Comparison of ENCODE assay signal across 8 cellular contexts in the genomic region with DNA sequence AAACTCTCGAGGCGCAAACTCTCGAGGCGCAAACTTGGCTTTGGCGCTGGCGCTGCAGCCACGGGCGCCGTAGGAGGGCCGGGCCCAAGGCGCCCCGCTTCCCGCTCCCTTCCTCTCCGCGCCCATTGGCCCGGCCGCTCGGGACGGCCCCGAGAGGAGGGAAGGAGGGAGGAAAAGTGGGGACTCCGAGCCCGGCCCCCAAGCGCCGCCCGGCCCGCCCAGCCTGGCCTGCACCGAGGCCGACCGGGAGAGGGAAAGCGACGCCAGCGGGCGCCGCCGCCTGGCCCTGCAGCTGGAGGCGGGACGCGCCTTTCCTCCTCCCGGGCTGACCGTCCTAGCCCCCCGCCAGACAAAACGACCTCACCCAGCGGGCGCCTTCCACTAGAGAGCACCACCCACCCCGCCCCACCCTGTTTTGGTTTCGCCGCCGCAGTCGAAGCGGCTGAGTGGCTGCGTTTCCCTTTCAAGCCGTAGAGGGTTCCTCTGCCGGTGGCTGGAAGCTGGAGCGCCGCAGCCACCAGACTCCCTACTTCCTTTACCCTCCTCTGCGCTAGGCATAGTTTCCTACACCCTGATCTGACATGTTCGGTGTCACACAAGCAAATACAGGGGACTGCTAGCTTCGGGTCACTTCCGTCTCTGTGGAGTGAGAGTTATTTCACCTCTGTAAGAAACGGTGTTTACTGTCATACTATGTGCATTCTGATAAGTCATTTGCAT. TPM values are rescaled to one million over a fixed set of nuclear protein-coding genes. Genes with fewer than 3 reads are reported as not detected.
DNase-seq lines count a peak whose midpoint lies in the region; ATAC-seq and TF ChIP-seq lines count a peak whose summit lies in the region.

A gene with protein sequence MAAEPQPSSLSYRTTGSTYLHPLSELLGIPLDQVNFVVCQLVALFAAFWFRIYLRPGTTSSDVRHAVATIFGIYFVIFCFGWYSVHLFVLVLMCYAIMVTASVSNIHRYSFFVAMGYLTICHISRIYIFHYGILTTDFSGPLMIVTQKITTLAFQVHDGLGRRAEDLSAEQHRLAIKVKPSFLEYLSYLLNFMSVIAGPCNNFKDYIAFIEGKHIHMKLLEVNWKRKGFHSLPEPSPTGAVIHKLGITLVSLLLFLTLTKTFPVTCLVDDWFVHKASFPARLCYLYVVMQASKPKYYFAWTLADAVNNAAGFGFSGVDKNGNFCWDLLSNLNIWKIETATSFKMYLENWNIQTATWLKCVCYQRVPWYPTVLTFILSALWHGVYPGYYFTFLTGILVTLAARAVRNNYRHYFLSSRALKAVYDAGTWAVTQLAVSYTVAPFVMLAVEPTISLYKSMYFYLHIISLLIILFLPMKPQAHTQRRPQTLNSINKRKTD (minus strand): TSS at position 78 of the 720 bp plus-strand sequence. CDS start 235 bp downstream, outside the sequence.

- no peak within 1 kb of the TSS for H2AK5ac ChIP-seq in IMR-90 (ENCODE audit: low read depth, low read length)

- H3K27me3 Mint-ChIP-seq in activated T-helper 17 cell treated with anti-CD3 and anti-CD28 coated beads, Interleukin-2, amount 50 U/mL, for 72 hours, result no peaks in the 10 kb centered on the region
- peaks cover 38% of the 10 kb centered on the region for H3K27me3 Mint-ChIP-seq in nephron progenitor cell (ENCODE audit: low read depth, poor library complexity)

- no peaks in the 10 kb centered on the region for H4K20me1 ChIP-seq in IMR-90 (ENCODE audit: insufficient read depth, low read length)

- H3K14ac ChIP-seq in IMR-90 (replicated peaks; ENCODE audit: low read depth, low read length), result peak within 1 kb of the TSS; percentile 94

- H3K9me3 ChIP-seq in IMR-90 (ENCODE audit: control insufficient read depth, insufficient read depth, low read length), result no peaks in the 10 kb centered on the region
- H3K9me3 ChIP-seq in stomach, result no peaks in the 10 kb centered on the region

- TF ChIP-seq RAD21 in IMR-90 (IDR thresholded peaks at IDR 0.05; ENCODE audit: low read length), result no peak

- TF ChIP-seq CTCF in IMR-90 (conservative IDR thresholded peaks at IDR 0.05; ENCODE audit: low read depth, low read length), result no peak; the same call in 1 of the 2 replicates
- no peak for TF ChIP-seq CTCF in fibroblast of pulmonary artery (IDR thresholded peaks at IDR 0.05; ENCODE audit: low read length, missing control alignments)
- no peak for TF ChIP-seq CTCF in nephron progenitor cell (IDR thresholded peaks at IDR 0.05)
- TF ChIP-seq CTCF in stomach (IDR thresholded peaks at IDR 0.05), result peak in 1 of 7 experiments; percentile 26

- peak within 1 kb of the TSS; percentile 81 for H3K9ac ChIP-seq in IMR-90 (ENCODE audit: low read depth, low read length)

- dilution Hi-C loops in IMR-90 (cut with HindIII; ENCODE audit: low sequenced_read_pairs, unreplicated experiment), result no loop called here

- H3K4me3 ChIP-seq in IMR-90 (ENCODE audit: insufficient read depth, low read depth, low read length) (peak within 1 kb of the TSS; percentile 93), fibroblast of pulmonary artery (replicated peaks; ENCODE audit: low read depth, low read length) (peak within 1 kb of the TSS; percentile 78), stomach (peak within 1 kb of the TSS; percentile 63 to 88 (median 84))

- peak within 1 kb of the TSS; percentile 98 for H3K4me3 Mint-ChIP-seq in activated T-helper 17 cell treated with anti-CD3 and anti-CD28 coated beads, Interleukin-2, amount 50 U/mL, for 72 hours
- H3K4me3 Mint-ChIP-seq in nephron progenitor cell, result peak within 1 kb of the TSS; percentile 93

- H3K36me3 ChIP-seq in IMR-90 (ENCODE audit: control insufficient read depth, insufficient read depth, low read length), result no peaks in the 10 kb centered on the region
- H3K36me3 ChIP-seq in stomach, result no peaks in the 10 kb centered on the region

- H2BK15ac ChIP-seq in IMR-90 (ENCODE audit: low read depth, low read length), result peak within 1 kb of the TSS; percentile 64; the same call in 1 of the 3 replicates

- TF ChIP-seq EP300 in stomach (IDR thresholded peaks at IDR 0.05), result no peak

- POLR2A ChIA-PET in IMR-90 (lab: Charles Lee; ENCODE audit: unreplicated experiment), result no interaction called here

- peaks cover 7 to 19% of the 10 kb centered on the region in 2 experiments; a peak in 3 of 4 replicates for H3K79me1 ChIP-seq in IMR-90 (ENCODE audit: low read depth in 1 of 2, low read length in 2 of 2)

- ATAC-seq in GM21576 (IDR thresholded peaks at IDR 0.05; ENCODE audit: unreplicated experiment) (peak; percentile 76), IMR-90 (ENCODE audit: low read depth) (peak; percentile 99)
- peak; percentile 85 for ATAC-seq in activated T-helper 17 cell treated with anti-CD3 and anti-CD28 coated beads, Interleukin-2, amount 50 U/mL, for 72 hours (replicated peaks)

- 0 out of 2 replicates have a peak within 1 kb of the TSS, but pooled peaks have one; percentile 20 for H2BK20ac ChIP-seq in IMR-90 (ENCODE audit: low read depth, low read length)

- no peaks in the 10 kb centered on the region for H3K9me3 Mint-ChIP-seq in activated T-helper 17 cell treated with anti-CD3 and anti-CD28 coated beads, Interleukin-2, amount 50 U/mL, for 72 hours
- H3K9me3 Mint-ChIP-seq in nephron progenitor cell, result no peaks in the 10 kb centered on the region

- H3K27me3 ChIP-seq in IMR-90 (ENCODE audit: control insufficient read depth, insufficient read depth, low read length), result no peaks in the 10 kb centered on the region
- no peaks in the 10 kb centered on the region for H3K27me3 ChIP-seq in stomach

- peak within 1 kb of the TSS; percentile 88 for H3K23ac ChIP-seq in IMR-90 (ENCODE audit: low read depth, low read length)

- intact Hi-C loops in IMR-90 (cut with micrococcal nuclease) (loop anchor here (1.0 to 2.0 kb wide), 3 partner anchors 86 to 316 kb away; a partner anchor contains a TSS), stomach (cut with DNase I; ENCODE audit: low total_unique reads) (no loop called here)

- peak within 1 kb of the TSS; percentile 95 for H3K4ac ChIP-seq in IMR-90 (ENCODE audit: low read depth, low read length)

- TF ChIP-seq POLR2A in IMR-90 (IDR thresholded peaks at IDR 0.05; ENCODE audit: low read depth, low read length) (peak; percentile 48; the same call in 1 of the 2 replicates), stomach (IDR thresholded peaks at IDR 0.05) (peak in 1 of 4 donors; percentile 11)

- 0% methylated on average over 28 of the region's 60 CpGs; no CpG with 5 or more reads in 1 of the 2 experiments for WGBS in IMR-90 (ENCODE audit: extremely low coverage in 2 of 2, insufficient read length in 1 of 2), 2 experiments
- 0 to 1% (median 0%) methylated on average over 25 to 55 of the region's 60 CpGs for WGBS in stomach, 5 donors

- peak within 1 kb of the TSS; percentile 90 to 94 for H4K8ac ChIP-seq in IMR-90 (ENCODE audit: low read depth in 2 of 2, low read length in 2 of 2)

- peak within 1 kb of the TSS; percentile 65 for H3K27ac ChIP-seq in IMR-90 (ENCODE audit: insufficient read depth, low read length)
- peak within 1 kb of the TSS; percentile 91 to 97 (median 93) for H3K27ac ChIP-seq in stomach

- peak within 1 kb of the TSS; percentile 93 for H3K27ac Mint-ChIP-seq in activated T-helper 17 cell treated with anti-CD3 and anti-CD28 coated beads, Interleukin-2, amount 50 U/mL, for 72 hours
- H3K27ac Mint-ChIP-seq in nephron progenitor cell, result peak within 1 kb of the TSS; percentile 60

- peak within 1 kb of the TSS; percentile 91 for H3K56ac ChIP-seq in IMR-90 (ENCODE audit: extremely low read depth, insufficient read depth, low read length)

- in situ Hi-C loops in IMR-90 (cut with MboI; ENCODE audit: low sequenced_read_pairs), result no loop called here

- H2BK5ac ChIP-seq in IMR-90 (ENCODE audit: low read depth, low read length, poor library complexity, severe bottlenecking), result peak within 1 kb of the TSS; percentile 73

- H3K4me1 Mint-ChIP-seq in activated T-helper 17 cell treated with anti-CD3 and anti-CD28 coated beads, Interleukin-2, amount 50 U/mL, for 72 hours, result peaks cover 26% of the 10 kb centered on the region
- H3K4me1 Mint-ChIP-seq in nephron progenitor cell, result peaks cover 30% of the 10 kb centered on the region

- H2AFZ ChIP-seq in IMR-90 (replicated peaks; ENCODE audit: low read length, poor library complexity), result peak within 1 kb of the TSS; percentile 98

- DNase-seq in DMS53 treated with DMSO at 0.1 percent for 48 hours (lab: John Stamatoyannopoulos, UW; ENCODE audit: unreplicated experiment) (peak; percentile 90), IMR-90 (peak; percentile 87), fibroblast of pulmonary artery (ENCODE audit: low read depth) (peak; percentile 92), nephron progenitor cell (peak; percentile 81), stomach (peak; percentile 91)

- H4K91ac ChIP-seq in IMR-90 (ENCODE audit: insufficient read depth, low read depth, low read length), result peak within 1 kb of the TSS; percentile 54

- no peaks in the 10 kb centered on the region for H3K36me3 Mint-ChIP-seq in activated T-helper 17 cell treated with anti-CD3 and anti-CD28 coated beads, Interleukin-2, amount 50 U/mL, for 72 hours (ENCODE audit: low read depth)
- no peaks in the 10 kb centered on the region for H3K36me3 Mint-ChIP-seq in nephron progenitor cell (ENCODE audit: low read depth)

- H3K18ac ChIP-seq in IMR-90 (ENCODE audit: low read depth, low read length), result peak within 1 kb of the TSS; percentile 33

- BruUV-seq in IMR-90 (replicated peaks; lab: Mats Ljungman, UMichigan), result no TSS peak

- H2BK120ac ChIP-seq in IMR-90 (ENCODE audit: low read depth, low read length), result peak within 1 kb of the TSS; percentile 82

- peak within 1 kb of the TSS; percentile 95 for H3K4me2 ChIP-seq in IMR-90 (ENCODE audit: low read depth, low read length)

- H3K9me1 ChIP-seq in IMR-90 (ENCODE audit: insufficient read depth, low read length), result peaks cover 2% of the 10 kb centered on the region; the same call in 1 of the 2 replicates

- H4K5ac ChIP-seq in IMR-90 (ENCODE audit: low read depth, low read length), result peak within 1 kb of the TSS; percentile 37

- peaks cover 6% of the 10 kb centered on the region; the same call in 1 of the 2 replicates for H3K4me1 ChIP-seq in IMR-90 (ENCODE audit: control insufficient read depth, insufficient read depth, low read length)
- peaks cover 37 to 63% (median 54%) of the 10 kb centered on the region in 4 donors for H3K4me1 ChIP-seq in stomach

- CTCF ChIA-PET in IMR-90 (lab: Yijun Ruan, JAX), result interaction anchor here (0.6 to 1.5 kb wide), 4 partner anchors 14 to 103 kb away, joined by 3 to 7 read pairs (median 3); no protein-coding TSS in a partner anchor

- peak within 1 kb of the TSS; percentile 47 for H2AK9ac ChIP-seq in IMR-90 (replicated peaks; ENCODE audit: low read depth, low read length, poor library complexity)

TF ChIP-seq in IMR-90, 13 proteins besides CTCF, POLR2A, EP300 and RAD21 (continues in another document):
- no peak for TF ChIP-seq SMC3 (IDR thresholded peaks at IDR 0.05; ENCODE audit: low read depth, low read length)

RNA-seq across cellular contexts. Expression of the gene that starts here (rescaled TPM):
- total RNA-seq in IMR-90 (2012; rRNA removed), result 4.7 and 5.6 TPM in 2 replicates
- polyA plus RNA-seq in IMR-90 (2012; rRNA removed), result 1.4 and 1.6 TPM in 2 replicates
- polyA plus RNA-seq in IMR-90 (2012; cell fraction: cytosol; rRNA removed), result 0.46 and 0.49 TPM in 2 replicates
- 1.4 and 6.2 TPM in 2 replicates for polyA plus RNA-seq in IMR-90 (2012; cell fraction: nucleus; rRNA removed; ENCODE audit: low replicate concordance)
- polyA plus RNA-seq in PFSK-1 (2012; ENCODE audit: insufficient read length, low read depth), result 15.8 TPM
- 10 to 100 TPM; 15.7 to 18.3 TPM for total RNA-seq in activated T-helper 17 cell treated with anti-CD3 and anti-CD28 coated beads, Interleukin-2, amount 50 U/mL, for 72 hours
- 10 to 100 TPM; 11.1 to 47.2 (median 19.2) TPM for total RNA-seq in stomach
- polyA plus RNA-seq in stomach, result 1 to 10 TPM; 2.4 to 5.5 (median 2.9) TPM

Comparison
In these comparisons a context has a peak if more than half of its experiments do, and no peak if none do; other contexts are left out.
1. Peak in every context shown above with its lines: DNase-seq, ATAC-seq, H3K4me3 ChIP-seq and H3K27ac ChIP-seq.